ENCODE assay signal across 9 cellular contexts in the genomic region with DNA sequence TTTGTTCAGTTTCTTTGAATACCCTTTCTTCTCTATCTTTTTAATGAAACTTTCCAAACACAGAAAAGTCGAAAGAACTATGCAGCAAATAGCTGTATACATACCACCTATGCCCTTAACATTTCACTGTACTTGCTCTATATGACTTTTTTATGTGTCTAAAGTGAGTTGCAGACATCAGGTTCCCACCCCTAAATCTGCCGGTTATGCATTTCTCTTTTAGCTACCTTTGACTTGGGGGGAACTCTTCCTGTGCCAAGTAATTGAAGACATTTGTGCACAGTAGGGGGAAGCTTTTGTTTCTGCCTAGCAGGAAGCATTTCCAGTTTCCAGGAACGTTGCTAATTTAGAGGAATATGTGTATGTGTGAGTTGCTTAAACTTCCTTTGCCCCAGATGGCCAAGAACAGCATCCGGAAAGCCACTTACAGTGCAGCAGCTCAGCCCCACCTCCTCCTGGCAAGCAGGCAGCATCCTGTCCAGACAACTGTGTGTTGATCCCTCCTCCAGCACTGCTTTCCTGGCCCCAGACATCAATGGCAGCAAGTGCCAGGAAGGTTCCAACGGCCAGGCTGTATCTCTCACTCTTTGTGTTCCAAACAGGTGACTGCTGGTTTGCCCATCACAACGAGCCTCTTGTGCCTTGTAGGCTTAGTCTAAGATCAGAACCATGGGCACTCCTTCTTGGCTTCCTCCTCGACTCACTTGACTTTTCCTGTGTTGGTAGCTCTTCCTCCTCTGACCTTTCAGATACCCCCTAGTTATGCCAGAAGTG. TPM values are rescaled to one million over a fixed set of nuclear protein-coding genes. Genes with fewer than 3 reads are reported as not detected.
A peak's percentile ranks its signal among the peaks of the same experiment; 100 is the strongest.
DNase-seq lines count a peak whose midpoint lies in the region; ATAC-seq and TF ChIP-seq lines count a peak whose summit lies in the region.
"Had no signal": no experiment of that assay in that cellular context is flagged by ENCODE, and none has a peak within 500 bp of the region (broad histone marks: within the 10 kb centered on the region; RNA-seq: fewer than 3 reads in every experiment).

No MANE protein-coding gene starts in this region.

- H3K4me3 Mint-ChIP-seq in T-helper 17 cell, result peak overlapping the region; percentile 45

- H3K4me1 Mint-ChIP-seq in T-helper 17 cell, result peaks cover 16% of the 10 kb centered on the region

- H3K27me3 Mint-ChIP-seq in T-helper 17 cell, result no peaks in the 10 kb centered on the region

- H3K9me3 ChIP-seq in T-helper 17 cell (ENCODE audit: control insufficient read depth, low read length, poor library complexity, severe bottlenecking) (no peaks in the 10 kb centered on the region), parathyroid adenoma (ENCODE audit: control insufficient read depth, low read length) (no peaks in the 10 kb centered on the region)

- no peaks in the 10 kb centered on the region for H3K36me3 ChIP-seq in parathyroid adenoma (ENCODE audit: control insufficient read depth, insufficient read depth, low read length)

- H3K27ac Mint-ChIP-seq in T-helper 17 cell, result no peak overlapping the region

- ATAC-seq in T-helper 17 cell, result peak; percentile 59
- no peak for ATAC-seq in GM19351 (IDR thresholded peaks at IDR 0.05; ENCODE audit: unreplicated experiment)
- no peak for ATAC-seq in HG03520 (IDR thresholded peaks at IDR 0.05; ENCODE audit: unreplicated experiment)
- ATAC-seq in GM21526 (IDR thresholded peaks at IDR 0.05; ENCODE audit: low FRiP score, unreplicated experiment), result no peak

- peak; percentile 58 for DNase-seq in EH (ENCODE audit: low read depth)
- DNase-seq in T-helper 17 cell, result no peak
- DNase-seq in fibroblast of mammary gland (ENCODE audit: low read depth), result peak; percentile 33
- no peak for DNase-seq in NCI-H2171 (lab: John Stamatoyannopoulos, UW)
- DNase-seq: T1000 had no signal

- no peaks in the 10 kb centered on the region for H3K4me1 ChIP-seq in parathyroid adenoma

- peaks cover 2% of the 10 kb centered on the region for H3K36me3 Mint-ChIP-seq in T-helper 17 cell (ENCODE audit: low read depth)

- no peaks in the 10 kb centered on the region for H3K79me2 ChIP-seq in parathyroid adenoma

- TF ChIP-seq CTCF in fibroblast of mammary gland (conservative IDR thresholded peaks at IDR 0.05; ENCODE audit: control insufficient read depth, insufficient read depth, low read depth, low read length), result no peak
- TF ChIP-seq CTCF in parathyroid adenoma (IDR thresholded peaks at IDR 0.05), result no peak

- H3K27me3 ChIP-seq in parathyroid adenoma (ENCODE audit: control insufficient read depth, insufficient read depth, low read length), result no peaks in the 10 kb centered on the region

- H3K27ac ChIP-seq in parathyroid adenoma, result peak overlapping the region; percentile 37

- no peak overlapping the region for H2AFZ ChIP-seq in parathyroid adenoma

- no peak overlapping the region for H3K9ac ChIP-seq in parathyroid adenoma

- H3K4me3 ChIP-seq in fibroblast of mammary gland (ENCODE audit: control insufficient read depth, low read depth, low read length) (no peak overlapping the region), parathyroid adenoma (ENCODE audit: low read depth, low read length) (no peak overlapping the region)

- H3K4me2 ChIP-seq in parathyroid adenoma (ENCODE audit: low read length), result no peak overlapping the region

RNA-seq across cellular contexts. Expression of a gene that starts 14.7 kb away (rescaled TPM):
- total RNA-seq in T-helper 17 cell, result 100 to 1,000 TPM; 153 to 162 TPM

RNA-seq across cellular contexts. Expression of a gene that starts 21.4 kb away (rescaled TPM):
- total RNA-seq in T-helper 17 cell, result 10 to 100 TPM; 15.1 to 15.5 TPM

RNA-seq across cellular contexts. Expression of a gene that starts 44.8 kb away (rescaled TPM):
- total RNA-seq in T-helper 17 cell, result 1 to 10 TPM; 1.9 to 6.2 TPM

RNA-seq across cellular contexts. Expression of a gene that starts 56.1 kb away (rescaled TPM):
- total RNA-seq in T-helper 17 cell, result under 1 TPM in 1 of 2 donors, not detected in 1; 0.89 TPM

RNA-seq across cellular contexts. Expression of a gene that starts 58.7 kb away (rescaled TPM):
- total RNA-seq in T-helper 17 cell, result 1 to 10 TPM; 3.0 to 3.5 TPM

Comparison
In these comparisons a context has a peak if more than half of its experiments do, and no peak if none do; other contexts are left out.
1. DNase-seq: peak in EH (single experiment) and fibroblast of mammary gland (single experiment); none in T-helper 17 cell (0 of 3) and NCI-H2171 (single experiment).